Comparison of ENCODE assay signal across 8 cellular contexts in genomic region chr3:128681277-128681829, GRCh38. TPM values are rescaled to one million over a fixed set of nuclear protein-coding genes. Genes with fewer than 3 reads are reported as not detected.
A peak's percentile ranks its signal among the peaks of the same experiment; 100 is the strongest.
DNase-seq lines count a peak whose midpoint lies in the region; ATAC-seq and TF ChIP-seq lines count a peak whose summit lies in the region.

No MANE protein-coding gene starts in this region.

- H3K79me2 ChIP-seq in PC-3 (ENCODE audit: low read length) = no peaks in the 10 kb centered on the region

- peak overlapping the region; percentile 92 for H3K4me2 ChIP-seq in PC-3 (ENCODE audit: low read length)

- H3K27ac Mint-ChIP-seq in activated CD8-positive, alpha-beta memory T cell treated with anti-CD3 and anti-CD28 coated beads, Interleukin-2, amount 10 ng/mL, durations not matched to agents 7 days and 5 days = peak overlapping the region; percentile 86
- H3K27ac Mint-ChIP-seq in neural crest cell (ENCODE audit: unreplicated experiment) = peak overlapping the region; percentile 100

- H3K36me3 Mint-ChIP-seq in activated CD8-positive, alpha-beta memory T cell treated with anti-CD3 and anti-CD28 coated beads, Interleukin-2, amount 10 ng/mL, durations not matched to agents 7 days and 5 days = no peaks in the 10 kb centered on the region
- no peaks in the 10 kb centered on the region for H3K36me3 Mint-ChIP-seq in neural crest cell (ENCODE audit: low read depth)

- POLR2A ChIA-PET in PC-3 (lab: Charles Lee; ENCODE audit: unreplicated experiment) = no interaction called here

- peak overlapping the region; percentile 92 for H3K9ac ChIP-seq in PC-3 (ENCODE audit: low read length)

- H2AFZ ChIP-seq in PC-3 (ENCODE audit: low read length) = peak overlapping the region; percentile 91

- H3K9me3 Mint-ChIP-seq in activated CD8-positive, alpha-beta memory T cell treated with anti-CD3 and anti-CD28 coated beads, Interleukin-2, amount 10 ng/mL, durations not matched to agents 7 days and 5 days (ENCODE audit: low read depth) = no peaks in the 10 kb centered on the region
- peaks cover 7% of the 10 kb centered on the region for H3K9me3 Mint-ChIP-seq in neural crest cell

- H3K27me3 ChIP-seq in PC-3 (ENCODE audit: low read length) = no peaks in the 10 kb centered on the region
- no peaks in the 10 kb centered on the region for H3K27me3 ChIP-seq in effector memory CD4-positive, alpha-beta T cell (replicated peaks; ENCODE audit: control insufficient read depth, insufficient read depth, low read length, poor library complexity, severe bottlenecking)

- no peak for ATAC-seq in activated CD8-positive, alpha-beta memory T cell treated with anti-CD3 and anti-CD28 coated beads, Interleukin-2, amount 10 ng/mL, durations not matched to agents 7 days and 5 days
- ATAC-seq in PC-3 = peak; percentile 56
- no peak for ATAC-seq in GM18907 (IDR thresholded peaks at IDR 0.05; ENCODE audit: unreplicated experiment)
- no peak for ATAC-seq in HG03565 (IDR thresholded peaks at IDR 0.05; ENCODE audit: unreplicated experiment)

- DNase-seq in activated CD8-positive, alpha-beta memory T cell treated with anti-CD3 and anti-CD28 coated beads, Interleukin-2, amount 10 ng/mL, durations not matched to agents 7 days and 5 days = no peak
- DNase-seq in activated CD8-positive, alpha-beta memory T cell treated with anti-CD3 and anti-CD28 coated beads for 24 hours = no peak
- DNase-seq in PC-3 (no peak), neural crest cell (ENCODE audit: low read depth, low spot score) (no peak), HuH-7 (ENCODE audit: low spot score) (no peak)
- no peak for DNase-seq in effector memory CD4-positive, alpha-beta T cell

- intact Hi-C loops in PC-3 (cut with micrococcal nuclease) = loop anchor here (2.0 kb wide), 3 partner anchors 31 to 113 kb away; partner anchors contain the start of gene RPN1

- TSS peak; percentile 71 for BruUV-seq in PC-3 (replicated peaks; lab: Mats Ljungman, UMichigan)

- H3F3A ChIP-seq in PC-3 (ENCODE audit: low read length, unreplicated experiment) = no peaks in the 10 kb centered on the region

- peak overlapping the region; percentile 83 for H3K27ac ChIP-seq in PC-3 (ENCODE audit: low read length)
- peak overlapping the region; percentile 90 for H3K27ac ChIP-seq in effector memory CD4-positive, alpha-beta T cell (ENCODE audit: insufficient read depth, low read length, poor library complexity, severe bottlenecking)

- H4K20me1 ChIP-seq in PC-3 (ENCODE audit: low read length) = no peaks in the 10 kb centered on the region

- no peaks in the 10 kb centered on the region for H3K36me3 ChIP-seq in PC-3 (ENCODE audit: low read depth, low read length)
- H3K36me3 ChIP-seq in effector memory CD4-positive, alpha-beta T cell (ENCODE audit: control insufficient read depth, insufficient read depth, low read length) = no peaks in the 10 kb centered on the region

- no peaks in the 10 kb centered on the region for H3K9me3 ChIP-seq in PC-3 (ENCODE audit: low read length)
- H3K9me3 ChIP-seq in effector memory CD4-positive, alpha-beta T cell (ENCODE audit: control insufficient read depth, low read length) = no peaks in the 10 kb centered on the region

- peak overlapping the region; percentile 73 for H3K4me3 ChIP-seq in PC-3 (ENCODE audit: low read length)
- peak overlapping the region; percentile 67 for H3K4me3 ChIP-seq in effector memory CD4-positive, alpha-beta T cell (ENCODE audit: insufficient read depth, low read depth, low read length, poor library complexity, severe bottlenecking)

- H3K9me2 ChIP-seq in PC-3 (replicated peaks; ENCODE audit: low read length) = no peaks in the 10 kb centered on the region

- CTCF ChIA-PET in activated CD8-positive, alpha-beta memory T cell treated with anti-CD3 and anti-CD28 coated beads, Interleukin-2, amount 10 ng/mL, durations not matched to agents 7 days and 5 days (lab: Charles Lee) = interaction anchor here (0.7 to 2.8 kb wide), 17 partner anchors 9 to 543 kb away, joined by 3 to 34 read pairs (median 7); partner anchors contain the start of genes ACAD9 and RAB7A
- CTCF ChIA-PET in PC-3 (lab: Charles Lee) = interaction anchor here (1.7 kb wide), 1 partner anchor 106 kb away, joined by 7 read pairs; no protein-coding TSS in a partner anchor

- H3K4me3 Mint-ChIP-seq in activated CD8-positive, alpha-beta memory T cell treated with anti-CD3 and anti-CD28 coated beads, Interleukin-2, amount 10 ng/mL, durations not matched to agents 7 days and 5 days = peak overlapping the region; percentile 79
- H3K4me3 Mint-ChIP-seq in neural crest cell = peak overlapping the region; percentile 94

- peaks cover 5% of the 10 kb centered on the region for H3K4me1 ChIP-seq in PC-3 (ENCODE audit: insufficient read depth, low read length)
- H3K4me1 ChIP-seq in effector memory CD4-positive, alpha-beta T cell (ENCODE audit: control insufficient read depth, insufficient read depth, low read length, poor library complexity, severe bottlenecking) = no peaks in the 10 kb centered on the region

- peaks cover 2% of the 10 kb centered on the region for H3K27me3 Mint-ChIP-seq in activated CD8-positive, alpha-beta memory T cell treated with anti-CD3 and anti-CD28 coated beads, Interleukin-2, amount 10 ng/mL, durations not matched to agents 7 days and 5 days
- peaks cover 4% of the 10 kb centered on the region for H3K27me3 Mint-ChIP-seq in neural crest cell (ENCODE audit: low read depth)

- no peak for TF ChIP-seq CTCF in PC-3 (conservative IDR thresholded peaks at IDR 0.05; ENCODE audit: low read depth, low read length)
- TF ChIP-seq CTCF in neural crest cell (conservative IDR thresholded peaks at IDR 0.05) = no peak

- H3K4me1 Mint-ChIP-seq in activated CD8-positive, alpha-beta memory T cell treated with anti-CD3 and anti-CD28 coated beads, Interleukin-2, amount 10 ng/mL, durations not matched to agents 7 days and 5 days = peaks cover 12% of the 10 kb centered on the region
- H3K4me1 Mint-ChIP-seq in neural crest cell = peaks cover 13% of the 10 kb centered on the region

RNA-seq across cellular contexts. Expression of gene RPN1, which starts 30.7 kb away (rescaled TPM):
- 100 to 1,000 TPM; 151 to 175 TPM for total RNA-seq in activated CD8-positive, alpha-beta memory T cell treated with anti-CD3 and anti-CD28 coated beads, Interleukin-2, amount 10 ng/mL, durations not matched to agents 7 days and 5 days
- 262 and 270 TPM in 2 replicates for total RNA-seq in PC-3 (2014; rRNA removed)
- total RNA-seq in neural crest cell = 158 and 166 TPM in 2 replicates

RNA-seq across cellular contexts. Expression of gene RAB7A, which starts 44.6 kb away (rescaled TPM):
- total RNA-seq in activated CD8-positive, alpha-beta memory T cell treated with anti-CD3 and anti-CD28 coated beads, Interleukin-2, amount 10 ng/mL, durations not matched to agents 7 days and 5 days = 100 to 1,000 TPM; 184 to 238 TPM
- total RNA-seq in PC-3 (2014; rRNA removed) (48.0 and 78.2 TPM in 2 replicates), neural crest cell (148 and 149 TPM in 2 replicates)
